ENCODE assay signal across 8 cellular contexts in genomic region chr11:83816572-83817187, GRCh38.
A peak's percentile ranks its signal among the peaks of the same experiment; 100 is the strongest.
DNase-seq lines count a peak whose midpoint lies in the region; ATAC-seq and TF ChIP-seq lines count a peak whose summit lies in the region.

No MANE protein-coding gene starts in this region.

- H3K36me3 Mint-ChIP-seq in effector memory CD8-positive, alpha-beta T cell (ENCODE audit: insufficient read depth) = no peaks in the 10 kb centered on the region

- H3K27ac Mint-ChIP-seq in effector memory CD8-positive, alpha-beta T cell = no peak overlapping the region

- ATAC-seq in psoas muscle = no peak
- no peak for ATAC-seq in GM21515 (IDR thresholded peaks at IDR 0.05; ENCODE audit: unreplicated experiment)
- no peak for ATAC-seq in effector memory CD8-positive, alpha-beta T cell (replicated peaks)

- WGBS in psoas muscle, 3 donors = 46 to 47% (median 47%) methylated on average over 2 of the region's 2 CpGs

- TF ChIP-seq CTCF in psoas muscle (IDR thresholded peaks at IDR 0.05) = peak; percentile 54

- H3K27me3 ChIP-seq in psoas muscle (ENCODE audit: insufficient read depth in 3 of 3, low read length in 2 of 3) = no peaks in the 10 kb centered on the region

- H3K4me1 Mint-ChIP-seq in effector memory CD8-positive, alpha-beta T cell (ENCODE audit: low read depth in 2 of 2) = no peaks in the 10 kb centered on the region

- H3K4me3 ChIP-seq in psoas muscle = no peak overlapping the region

- H3K9me3 ChIP-seq in psoas muscle = no peaks in the 10 kb centered on the region

- intact Hi-C loops in psoas muscle (cut with DNase I) = loop anchor here (5.0 to 10.0 kb wide), 3 partner anchors 579 to 1102 kb away; no protein-coding TSS in a partner anchor

- no peaks in the 10 kb centered on the region for H3K36me3 ChIP-seq in psoas muscle (ENCODE audit: insufficient read depth in 1 of 2, low read depth in 1 of 2)

- H3K27me3 Mint-ChIP-seq in effector memory CD8-positive, alpha-beta T cell = no peaks in the 10 kb centered on the region

- no peaks in the 10 kb centered on the region for H3K9me3 Mint-ChIP-seq in effector memory CD8-positive, alpha-beta T cell

- H3K4me3 Mint-ChIP-seq in effector memory CD8-positive, alpha-beta T cell = no peak overlapping the region

- no peak overlapping the region for H3K27ac ChIP-seq in psoas muscle

- DNase-seq in NOMO-1 treated with DMSO at 0.1 percent for 48 hours (lab: John Stamatoyannopoulos, UW; ENCODE audit: unreplicated experiment) = peak; percentile 11
- DNase-seq in NOMO-1 treated with dmso at 0.1 percent for 144 hours (lab: John Stamatoyannopoulos, UW; ENCODE audit: unreplicated experiment) = no peak
- DNase-seq in NCI-H526 (lab: John Stamatoyannopoulos, UW) = peak; percentile 21 to 65
- peak; percentile 43 for DNase-seq in dedifferentiated amniotic fluid mesenchymal stem cell (ENCODE audit: extremely low spot score)
- DNase-seq in psoas muscle = no peak
- DNase-seq in GF-D8 (lab: John Stamatoyannopoulos, UW) = no peak
- DNase-seq in effector memory CD8-positive, alpha-beta T cell = no peak

- H3K4me1 ChIP-seq in psoas muscle = no peaks in the 10 kb centered on the region

Comparison
In these comparisons a context has a peak if more than half of its experiments do, and no peak if none do; other contexts are left out.
1. DNase-seq: peak in NOMO-1 treated with DMSO at 0.1 percent for 48 hours (single experiment), NCI-H526 (2 of 2) and dedifferentiated amniotic fluid mesenchymal stem cell (single experiment); none in NOMO-1 treated with dmso at 0.1 percent for 144 hours (single experiment), psoas muscle (0 of 2), GF-D8 (single experiment) and effector memory CD8-positive, alpha-beta T cell (0 of 3).